8 cellular contexts compared by ENCODE assay signal in the genomic region with DNA sequence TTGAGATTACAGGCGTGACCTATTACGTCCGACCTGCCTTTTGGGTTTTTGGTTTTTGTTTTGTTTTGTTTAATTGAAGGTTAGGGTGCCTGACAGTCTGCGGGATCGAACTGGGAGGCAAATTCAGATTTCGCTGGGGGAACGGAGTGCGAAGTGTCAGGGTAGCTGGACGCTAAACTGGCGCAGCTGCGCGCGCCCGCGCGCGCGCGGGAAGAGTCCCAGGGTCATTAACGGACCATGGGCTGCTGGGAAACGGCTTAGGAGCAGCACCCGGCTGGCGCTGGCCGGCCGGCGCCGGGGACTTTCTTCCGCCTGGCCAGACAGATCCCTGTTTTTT. TPM values are rescaled to one million over a fixed set of nuclear protein-coding genes. Genes with fewer than 3 reads are reported as not detected.
DNase-seq lines count a peak whose midpoint lies in the region; ATAC-seq and TF ChIP-seq lines count a peak whose summit lies in the region.

No MANE protein-coding gene starts in this region.

- peaks cover 25% of the 10 kb centered on the region for H3K36me3 ChIP-seq in thoracic aorta

- no peaks in the 10 kb centered on the region for H3K27me3 Mint-ChIP-seq in activated T-cell treated with anti-CD3 and anti-CD28 coated beads, Interleukin-2, amount 50 U/mL, for 4 hours (ENCODE audit: low read depth)
- no peaks in the 10 kb centered on the region for H3K27me3 Mint-ChIP-seq in naive thymus-derived CD8-positive, alpha-beta T cell

- no peaks in the 10 kb centered on the region for H3K27me3 ChIP-seq in thoracic aorta (replicated peaks; ENCODE audit: insufficient read depth)

- H3K9me3 Mint-ChIP-seq in activated T-cell treated with anti-CD3 and anti-CD28 coated beads, Interleukin-2, amount 50 U/mL, for 4 hours, result no peaks in the 10 kb centered on the region
- no peaks in the 10 kb centered on the region for H3K9me3 Mint-ChIP-seq in naive thymus-derived CD8-positive, alpha-beta T cell

- peaks cover 34% of the 10 kb centered on the region for H3K36me3 Mint-ChIP-seq in activated T-cell treated with anti-CD3 and anti-CD28 coated beads, Interleukin-2, amount 50 U/mL, for 4 hours (ENCODE audit: insufficient read depth)
- peaks cover 0 to 33% (median 10%) of the 10 kb centered on the region in 3 donors for H3K36me3 Mint-ChIP-seq in naive thymus-derived CD8-positive, alpha-beta T cell

- peak overlapping the region; percentile 99 for H3K4me3 Mint-ChIP-seq in activated T-cell treated with anti-CD3 and anti-CD28 coated beads, Interleukin-2, amount 50 U/mL, for 4 hours
- peak overlapping the region; percentile 91 to 100 (median 97) for H3K4me3 Mint-ChIP-seq in naive thymus-derived CD8-positive, alpha-beta T cell

- peak overlapping the region; percentile 94 to 100 (median 99) for H3K27ac Mint-ChIP-seq in naive thymus-derived CD8-positive, alpha-beta T cell

- DNase-seq in activated CD4-positive, alpha-beta T cell treated with anti-CD3 and anti-CD28 coated beads for 24 hours (ENCODE audit: low read depth in 2 of 2), result peak; percentile 49 to 60
- DNase-seq in activated CD4-positive, alpha-beta T cell treated with anti-CD3 and anti-CD28 coated beads for 1 hour, result no peak
- DNase-seq in NCI-H774 (lab: John Stamatoyannopoulos, UW) (peak; percentile 91), fibroblast of pulmonary artery (ENCODE audit: low read depth) (peak; percentile 85), thoracic aorta (ENCODE audit: low spot score) (no peak)
- DNase-seq in activated T-cell treated with anti-CD3 and anti-CD28 coated beads, Interleukin-2, amount 50 U/mL, for 4 hours, result no peak
- peak in 6 of 10 donors; percentile 16 to 72 (median 65) for DNase-seq in naive thymus-derived CD8-positive, alpha-beta T cell

- peaks cover 44 to 57% of the 10 kb centered on the region in 2 donors for H3K4me1 ChIP-seq in thoracic aorta (ENCODE audit: control insufficient read depth in 1 of 2, low read depth in 2 of 2)

- POLR2A ChIA-PET in naive thymus-derived CD8-positive, alpha-beta T cell (lab: Charles Lee), result interaction anchor here (0.7 to 4.2 kb wide), 15 partner anchors 10 to 342 kb away, joined by 3 to 18 read pairs (median 5); partner anchors contain the start of genes ABHD16A, EHMT2, LSM2 and NEU1

- H3K4me1 Mint-ChIP-seq in activated T-cell treated with anti-CD3 and anti-CD28 coated beads, Interleukin-2, amount 50 U/mL, for 4 hours (ENCODE audit: low read depth), result peaks cover 37% of the 10 kb centered on the region
- H3K4me1 Mint-ChIP-seq in naive thymus-derived CD8-positive, alpha-beta T cell, result peaks cover 22 to 65% (median 51%) of the 10 kb centered on the region in 4 donors

- peak; percentile 41 for ATAC-seq in HG03520 (IDR thresholded peaks at IDR 0.05; ENCODE audit: unreplicated experiment)
- peak; percentile 55 to 62 for ATAC-seq in activated T-cell treated with anti-CD3 and anti-CD28 coated beads, Interleukin-2, amount 50 U/mL, for 4 hours
- ATAC-seq in naive thymus-derived CD8-positive, alpha-beta T cell, result peak; percentile 51 to 56
- peak; percentile 31 for ATAC-seq in thoracic aorta (ENCODE audit: insufficient number of reproducible peaks, low FRiP score, low read depth)

- no peaks in the 10 kb centered on the region for H3K9me3 ChIP-seq in thoracic aorta

- peak overlapping the region; percentile 88 to 92 for H3K27ac ChIP-seq in thoracic aorta

- H3K4me3 ChIP-seq in fibroblast of pulmonary artery (replicated peaks; ENCODE audit: low read depth, low read length) (peak overlapping the region; percentile 80), thoracic aorta (peak overlapping the region; percentile 98)

- TF ChIP-seq CTCF in fibroblast of pulmonary artery (IDR thresholded peaks at IDR 0.05; ENCODE audit: low read length, missing control alignments) (no peak), thoracic aorta (IDR thresholded peaks at IDR 0.05) (no peak)

RNA-seq across cellular contexts. Expression of gene HSPA1B, which starts 6.8 kb away (rescaled TPM):
- 10 to 100 TPM; 76.1 to 97.7 (median 93.0) TPM for total RNA-seq in activated T-cell treated with anti-CD3 and anti-CD28 coated beads, Interleukin-2, amount 50 U/mL, for 4 hours
- 10 to 100 TPM; 39.6 to 42.2 TPM for total RNA-seq in naive thymus-derived CD8-positive, alpha-beta T cell
- polyA plus RNA-seq in naive thymus-derived CD8-positive, alpha-beta T cell, result 1 to 10 TPM in 2 of 3 donors, under 1 TPM in 1; 0.28 to 1.3 (median 1.2) TPM
- 100 to 1,000 TPM; 178 to 262 TPM for total RNA-seq in thoracic aorta

RNA-seq across cellular contexts. Expression of gene HSPA1A, which starts 19.0 kb away (rescaled TPM):
- total RNA-seq in activated T-cell treated with anti-CD3 and anti-CD28 coated beads, Interleukin-2, amount 50 U/mL, for 4 hours, result 10 to 100 TPM; 33.3 to 38.1 (median 34.2) TPM
- 10 to 100 TPM; 54.8 to 56.9 TPM for total RNA-seq in naive thymus-derived CD8-positive, alpha-beta T cell
- 10 to 100 TPM in 2 of 3 donors, 1 to 10 TPM in 1; 6.9 to 17.3 (median 11.4) TPM for polyA plus RNA-seq in naive thymus-derived CD8-positive, alpha-beta T cell
- 100 to 1,000 TPM; 240 to 354 TPM for total RNA-seq in thoracic aorta

RNA-seq across cellular contexts. Expression of gene HSPA1L, which starts 19.3 kb away (rescaled TPM):
- 1 to 10 TPM; 1.6 to 1.8 (median 1.7) TPM for total RNA-seq in activated T-cell treated with anti-CD3 and anti-CD28 coated beads, Interleukin-2, amount 50 U/mL, for 4 hours
- total RNA-seq in naive thymus-derived CD8-positive, alpha-beta T cell, result 1 to 10 TPM; 3.5 to 4.0 TPM
- 1 to 10 TPM in 2 of 3 donors, under 1 TPM in 1; 0.56 to 1.6 (median 1.6) TPM for polyA plus RNA-seq in naive thymus-derived CD8-positive, alpha-beta T cell
- total RNA-seq in thoracic aorta, result 1 to 10 TPM; 1.1 to 1.2 TPM

RNA-seq across cellular contexts. Expression of gene LSM2, which starts 27.6 kb away (rescaled TPM):
- 100 to 1,000 TPM; 163 to 192 (median 184) TPM for total RNA-seq in activated T-cell treated with anti-CD3 and anti-CD28 coated beads, Interleukin-2, amount 50 U/mL, for 4 hours
- 10 to 100 TPM; 28.9 to 31.9 TPM for total RNA-seq in naive thymus-derived CD8-positive, alpha-beta T cell
- polyA plus RNA-seq in naive thymus-derived CD8-positive, alpha-beta T cell, result 10 to 100 TPM; 67.1 to 80.3 (median 77.9) TPM
- total RNA-seq in thoracic aorta, result 10 to 100 TPM; 21.2 to 40.1 TPM

RNA-seq across cellular contexts. Expression of gene NEU1, which starts 28.3 kb away (rescaled TPM):
- total RNA-seq in activated T-cell treated with anti-CD3 and anti-CD28 coated beads, Interleukin-2, amount 50 U/mL, for 4 hours, result 10 to 100 TPM; 25.6 to 26.7 (median 26.0) TPM
- 10 to 100 TPM; 15.0 to 15.8 TPM for total RNA-seq in naive thymus-derived CD8-positive, alpha-beta T cell
- polyA plus RNA-seq in naive thymus-derived CD8-positive, alpha-beta T cell, result 10 to 100 TPM; 10.9 to 17.9 (median 16.2) TPM
- total RNA-seq in thoracic aorta, result 10 to 100 TPM; 26.0 to 35.2 TPM

Comparison
In these comparisons a context has a peak if more than half of its experiments do, and no peak if none do; other contexts are left out.
1. DNase-seq: peak in activated CD4-positive, alpha-beta T cell treated with anti-CD3 and anti-CD28 coated beads for 24 hours (2 of 2), NCI-H774 (single experiment), fibroblast of pulmonary artery (single experiment) and naive thymus-derived CD8-positive, alpha-beta T cell (6 of 10); none in activated CD4-positive, alpha-beta T cell treated with anti-CD3 and anti-CD28 coated beads for 1 hour (single experiment), activated T-cell treated with anti-CD3 and anti-CD28 coated beads, Interleukin-2, amount 50 U/mL, for 4 hours (single experiment) and thoracic aorta (single experiment).
2. RNA of gene HSPA1A, which starts 19.0 kb away (total RNA-seq): 240 to 354 TPM in thoracic aorta; 54.8 to 56.9 TPM in naive thymus-derived CD8-positive, alpha-beta T cell and 33.3 to 38.1 TPM in activated T-cell treated with anti-CD3 and anti-CD28 coated beads, Interleukin-2, amount 50 U/mL, for 4 hours; every median in the first group is over 4 times any median in the second.
3. Peak in every context shown above with its lines, with median percentiles within 50 percentile points of each other: ATAC-seq.